In the genomic region with DNA sequence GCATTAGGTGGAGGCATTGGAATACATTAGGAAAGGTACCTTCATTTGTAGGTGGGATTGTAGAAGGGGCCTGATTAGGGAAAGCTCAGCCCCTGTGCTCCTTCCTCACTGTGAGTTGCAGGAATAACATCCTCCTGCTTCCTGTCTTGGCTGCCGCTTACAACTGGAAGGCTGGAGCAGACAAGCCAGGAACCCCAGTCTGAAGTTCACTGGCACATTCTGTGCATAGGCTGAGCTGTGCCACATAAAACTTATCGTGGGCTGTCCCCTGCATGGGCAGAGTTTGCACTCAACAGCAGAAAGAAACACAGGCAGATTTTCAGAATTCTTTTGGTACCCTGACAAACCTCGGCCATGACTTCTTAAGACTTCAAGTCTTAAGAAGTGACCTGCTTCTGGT, we compare ENCODE assay signal across 28 cellular contexts.
"Had no signal": no experiment of that assay in that cellular context is flagged by ENCODE, and none has a peak within 500 bp of the region (broad histone marks: within the 10 kb centered on the region; RNA-seq: fewer than 3 reads in every experiment).

No MANE protein-coding gene starts in this region.

- H3K27me3 ChIP-seq: suprapubic skin, testis, thyroid gland, tibial nerve, transverse colon, upper lobe of left lung, upper lobe of right lung, uterus, vagina had no signal

- H3K4me1 ChIP-seq: stomach, suprapubic skin, testis, thyroid gland, tibial artery, tibial nerve, transverse colon, upper lobe of left lung, upper lobe of right lung, uterus, vagina had no signal

- H3K4me3 Mint-ChIP-seq: stimulated activated effector memory CD8-positive, alpha-beta T cell treated with anti-CD3 and anti-CD28 coated beads, Interleukin-12 subunit alpha, Interleukin-12 subunit beta, amount 100 ng/mL, for 72 hours; stimulated activated memory B cell treated with anti-CD40 and anti-IgM and Interleukin-4, amounts not matched to agents 10 μg/mL and 1 μg/mL and 100 μg/mL, for 72 hours; stimulated activated naive B cell treated with anti-CD40 and anti-IgM and Interleukin-4, amounts not matched to agents 10 μg/mL and 1 μg/mL and 100 μg/mL, for 72 hours; stimulated activated naive CD8-positive, alpha-beta T cell treated with anti-CD3 and anti-CD28 coated beads, Interleukin-15, amount 100 ng/mL, for 72 hours; stimulated activated naive CD8-positive, alpha-beta T cell treated with anti-CD3 and anti-CD28 coated beads, Interleukin-15, Interleukin-2, amounts not matched to agents 100 ng/mL and 50 ng/mL, for 24 hours; type B pancreatic cell had no signal

- H3K27ac Mint-ChIP-seq: stimulated activated effector memory CD8-positive, alpha-beta T cell treated with anti-CD3 and anti-CD28 coated beads, Interleukin-12 subunit alpha, Interleukin-12 subunit beta, amount 100 ng/mL, for 72 hours; stimulated activated memory B cell treated with anti-CD40 and anti-IgM and Interleukin-4, amounts not matched to agents 10 μg/mL and 1 μg/mL and 100 μg/mL, for 72 hours; stimulated activated naive B cell treated with anti-CD40 and anti-IgM and Interleukin-4, amounts not matched to agents 10 μg/mL and 1 μg/mL and 100 μg/mL, for 72 hours; stimulated activated naive CD8-positive, alpha-beta T cell treated with anti-CD3 and anti-CD28 coated beads, Interleukin-15, amount 100 ng/mL, for 72 hours; stimulated activated naive CD8-positive, alpha-beta T cell treated with anti-CD3 and anti-CD28 coated beads, Interleukin-15, Interleukin-2, amounts not matched to agents 100 ng/mL and 50 ng/mL, for 24 hours; type B pancreatic cell had no signal

- H3K36me3 ChIP-seq: stomach, suprapubic skin, thoracic aorta, thyroid gland, tibial artery, tibial nerve, transverse colon, upper lobe of left lung, upper lobe of right lung, uterus, vagina had no signal

- H3K27me3 Mint-ChIP-seq: stimulated activated memory B cell treated with anti-CD40 and anti-IgM and Interleukin-4, amounts not matched to agents 10 μg/mL and 1 μg/mL and 100 μg/mL, for 72 hours had no signal

- H3K4me1 Mint-ChIP-seq: stimulated activated effector memory CD8-positive, alpha-beta T cell treated with anti-CD3 and anti-CD28 coated beads, Interleukin-12 subunit alpha, Interleukin-12 subunit beta, amount 100 ng/mL, for 72 hours; stimulated activated memory B cell treated with anti-CD40 and anti-IgM and Interleukin-4, amounts not matched to agents 10 μg/mL and 1 μg/mL and 100 μg/mL, for 72 hours; stimulated activated naive B cell treated with anti-CD40 and anti-IgM and Interleukin-4, amounts not matched to agents 10 μg/mL and 1 μg/mL and 100 μg/mL, for 72 hours; stimulated activated naive CD8-positive, alpha-beta T cell treated with anti-CD3 and anti-CD28 coated beads, Interleukin-15, amount 100 ng/mL, for 72 hours had no signal

- DNase-seq: stimulated activated CD4-positive, alpha-beta T cell treated with anti-CD3 and anti-CD28 coated beads, Interleukin-2, amount 100 ng/mL, for 48 hours; stimulated activated CD4-positive, alpha-beta T cell treated with anti-CD3 and anti-CD28 coated beads, Interleukin-4, amount 100 ng/mL, for 1 hour; stimulated activated CD4-positive, alpha-beta T cell treated with anti-CD3 and anti-CD28 coated beads, Interleukin-4, amount 100 ng/mL, for 24 hours; stimulated activated CD4-positive, alpha-beta T cell treated with anti-CD3 and anti-CD28 coated beads, Interleukin-4, amount 100 ng/mL, for 4 hours; stimulated activated CD8-positive, alpha-beta memory T cell treated with anti-CD3 and anti-CD28 coated beads, Interleukin-4, amount 100 ng/mL, for 48 hours; stimulated activated naive B cell treated with anti-CD40 and anti-IgM and Interleukin-4, amounts not matched to agents 10 μg/mL and 1 μg/mL and 100 μg/mL, for 72 hours; stimulated activated naive CD4-positive, alpha-beta T cell; stimulated activated naive CD4-positive, alpha-beta T cell treated with Interleukin-2 at 50 U/mL for 16 hours; stimulated activated naive CD8-positive, alpha-beta T cell treated with anti-CD3 and anti-CD28 coated beads, Interleukin-15, amount 100 ng/mL, for 72 hours; stimulated activated naive CD8-positive, alpha-beta T cell treated with anti-CD3 and anti-CD28 coated beads, Interleukin-15, Interleukin-2, amounts not matched to agents 100 U/mL and 50 U/mL, for 24 hours; stomach; substantia nigra; testis; thyroid gland; tibial artery; transverse colon; trophoblast cell; upper lobe of left lung; upper lobe of right lung; uterus had no signal

- H3K9me3 ChIP-seq: stomach, suprapubic skin, testis, thoracic aorta, thyroid gland, tibial artery, tibial nerve, transverse colon, upper lobe of left lung, upper lobe of right lung, uterus, vagina had no signal

- H3K9me3 Mint-ChIP-seq: stimulated activated effector memory CD8-positive, alpha-beta T cell treated with anti-CD3 and anti-CD28 coated beads, Interleukin-12 subunit alpha, Interleukin-12 subunit beta, amount 100 ng/mL, for 72 hours; stimulated activated naive CD8-positive, alpha-beta T cell treated with anti-CD3 and anti-CD28 coated beads, Interleukin-15, Interleukin-2, amounts not matched to agents 100 ng/mL and 50 ng/mL, for 24 hours; type B pancreatic cell had no signal

- H3K27ac ChIP-seq: stomach, suprapubic skin, testis, thoracic aorta, thyroid gland, tibial artery, tibial nerve, transverse colon, upper lobe of left lung, upper lobe of right lung, uterus, vagina had no signal

- H3K4me3 ChIP-seq: stomach, suprapubic skin, testis, thoracic aorta, thyroid gland, tibial artery, tibial nerve, transverse colon, upper lobe of left lung, upper lobe of right lung, uterus, vagina had no signal

- ATAC-seq: stimulated activated memory B cell treated with anti-CD40 and anti-IgM and Interleukin-4, amounts not matched to agents 10 μg/mL and 1 μg/mL and 100 μg/mL, for 72 hours; stimulated activated naive B cell treated with anti-CD40 and anti-IgM and Interleukin-4, amounts not matched to agents 10 μg/mL and 1 μg/mL and 100 μg/mL, for 72 hours; stimulated activated naive CD8-positive, alpha-beta T cell treated with anti-CD3 and anti-CD28 coated beads, Interleukin-15, amount 100 ng/mL, for 72 hours; stimulated activated naive CD8-positive, alpha-beta T cell treated with anti-CD3 and anti-CD28 coated beads, Interleukin-15, Interleukin-2, amounts not matched to agents 100 U/mL and 50 U/mL, for 24 hours; upper lobe of right lung had no signal

- H3K36me3 Mint-ChIP-seq: stimulated activated effector memory CD8-positive, alpha-beta T cell treated with anti-CD3 and anti-CD28 coated beads, Interleukin-12 subunit alpha, Interleukin-12 subunit beta, amount 100 ng/mL, for 72 hours; stimulated activated memory B cell treated with anti-CD40 and anti-IgM and Interleukin-4, amounts not matched to agents 10 μg/mL and 1 μg/mL and 100 μg/mL, for 72 hours; stimulated activated naive B cell treated with anti-CD40 and anti-IgM and Interleukin-4, amounts not matched to agents 10 μg/mL and 1 μg/mL and 100 μg/mL, for 72 hours; type B pancreatic cell had no signal
